In genomic region chr1:11538886-11539285, GRCh38 we compare ENCODE assay signal across 26 cellular contexts. TPM values are rescaled to one million over a fixed set of nuclear protein-coding genes. Genes with fewer than 3 reads are reported as not detected.
A peak's percentile ranks its signal among the peaks of the same experiment; 100 is the strongest.
DNase-seq lines count a peak whose midpoint lies in the region; TF ChIP-seq lines count a peak whose summit lies in the region.
"Had no signal": no experiment of that assay in that cellular context is flagged by ENCODE, and none has a peak within 500 bp of the region (broad histone marks: within the 10 kb centered on the region; RNA-seq: fewer than 3 reads in every experiment).

No MANE protein-coding gene starts in this region.

- no peaks in the 10 kb centered on the region; the same call in 1 of the 2 replicates for H3K4me1 ChIP-seq in H9 (ENCODE audit: insufficient read depth, low read length)
- no peaks in the 10 kb centered on the region for H3K4me1 ChIP-seq in endodermal cell (ENCODE audit: control insufficient read depth, insufficient read depth, low read length)
- no peaks in the 10 kb centered on the region for H3K4me1 ChIP-seq in osteoblast (ENCODE audit: insufficient read depth, low read length)
- H3K4me1 ChIP-seq: BE2C, BLaER1 had no signal

- no peak overlapping the region for H2BK20ac ChIP-seq in H9 (ENCODE audit: low read depth, low read length, poor library complexity, severe bottlenecking)

- peaks cover 16% of the 10 kb centered on the region in 2 experiments for H3K4me1 Mint-ChIP-seq in H9
- peaks cover 5% of the 10 kb centered on the region for H3K4me1 Mint-ChIP-seq in endodermal cell
- no peaks in the 10 kb centered on the region for H3K4me1 Mint-ChIP-seq in activated naive CD8-positive, alpha-beta T cell treated with anti-CD3 and anti-CD28 coated beads for 36 hours
- H3K4me1 Mint-ChIP-seq: CD14-positive monocyte; CD4-positive, alpha-beta memory T cell; CD4-positive, CD25-positive, alpha-beta regulatory T cell; CD8-positive, alpha-beta memory T cell had no signal

- no peak for TF ChIP-seq CTCF in H9 (conservative IDR thresholded peaks at IDR 0.05)
- TF ChIP-seq CTCF in endodermal cell (conservative IDR thresholded peaks at IDR 0.05), result no peak
- no peak for TF ChIP-seq CTCF in osteoblast (IDR thresholded peaks at IDR 0.05; ENCODE audit: extremely low read depth, low read depth, low read length)

- H3K36me3 ChIP-seq in endodermal cell (ENCODE audit: control insufficient read depth, insufficient read depth, low read length) (no peaks in the 10 kb centered on the region), osteoblast (ENCODE audit: insufficient read depth, low read length) (no peaks in the 10 kb centered on the region)
- H3K36me3 ChIP-seq: BE2C, BLaER1 had no signal

- H3K27ac ChIP-seq in H9 (ENCODE audit: insufficient read length, low read depth, low read length), result no peak overlapping the region
- peak overlapping the region; percentile 49 for H3K27ac ChIP-seq in endodermal cell (ENCODE audit: low read depth, low read length)
- H3K27ac ChIP-seq in osteoblast (ENCODE audit: low read depth, low read length), result no peak overlapping the region
- H3K27ac ChIP-seq: BLaER1 had no signal

- no peak overlapping the region for H3K23ac ChIP-seq in H9 (ENCODE audit: insufficient read length, low read depth, low read length)

- H4K20me1 ChIP-seq in H9 (ENCODE audit: control insufficient read depth, insufficient read depth, insufficient read length) (no peaks in the 10 kb centered on the region), osteoblast (ENCODE audit: insufficient read depth, low read length) (no peaks in the 10 kb centered on the region)

- H3K4ac ChIP-seq in H9 (ENCODE audit: low read depth, low read length), result no peak overlapping the region

- H2AK5ac ChIP-seq in H9 (ENCODE audit: insufficient read length, low read length), result no peak overlapping the region

- H3K27me3 Mint-ChIP-seq in H9 (ENCODE audit: low read depth) (peaks cover 11% of the 10 kb centered on the region), endodermal cell (ENCODE audit: insufficient read depth) (peaks cover 6% of the 10 kb centered on the region)
- H3K27me3 Mint-ChIP-seq in activated naive CD8-positive, alpha-beta T cell treated with anti-CD3 and anti-CD28 coated beads for 36 hours, result no peaks in the 10 kb centered on the region
- H3K27me3 Mint-ChIP-seq: CD4-positive, CD25-positive, alpha-beta regulatory T cell had no signal

- H3K27ac Mint-ChIP-seq in H9 (peak overlapping the region in 1 of 3 experiments; percentile 72; a peak in 1 of 7 replicates), endodermal cell (no peak overlapping the region)
- H3K27ac Mint-ChIP-seq in activated naive CD8-positive, alpha-beta T cell treated with anti-CD3 and anti-CD28 coated beads for 36 hours, result no peak overlapping the region
- H3K27ac Mint-ChIP-seq: CD14-positive monocyte; CD4-positive, alpha-beta memory T cell; CD4-positive, CD25-positive, alpha-beta regulatory T cell; CD8-positive, alpha-beta memory T cell had no signal

- no CpG with 5 or more reads among the region's 9 CpGs for WGBS in H9 (ENCODE audit: extremely low coverage, insufficient read length, low lambda C conversion rate)
- WGBS in endodermal cell (ENCODE audit: insufficient coverage in 1 of 2, insufficient read length in 1 of 2), 2 experiments, result 83 to 93% methylated on average over 1 to 9 of the region's 9 CpGs

- H3K79me2 ChIP-seq in H9 (ENCODE audit: insufficient read depth, low read length) (no peaks in the 10 kb centered on the region), osteoblast (ENCODE audit: insufficient read depth, low read length) (no peaks in the 10 kb centered on the region)

- H2AFZ ChIP-seq in H9 (ENCODE audit: low read length) (no peak overlapping the region), osteoblast (ENCODE audit: low read length) (no peak overlapping the region)

- H3K27me3 ChIP-seq in H9 (ENCODE audit: insufficient read depth, low read length) (no peaks in the 10 kb centered on the region), endodermal cell (ENCODE audit: control insufficient read depth, insufficient read depth, low read length, poor library complexity, severe bottlenecking) (no peaks in the 10 kb centered on the region), osteoblast (ENCODE audit: insufficient read depth, low read length) (no peaks in the 10 kb centered on the region)
- H3K27me3 ChIP-seq: BE2C, BLaER1 had no signal

- H3K4me2 ChIP-seq in H9 (ENCODE audit: insufficient read depth, insufficient read length, low read length) (no peak overlapping the region), osteoblast (ENCODE audit: insufficient read depth, low read length) (no peak overlapping the region)
- H3K4me2 ChIP-seq: BLaER1 had no signal

- H3K14ac ChIP-seq in H9 (ENCODE audit: insufficient read depth, low read length), result peak overlapping the region; percentile 12; the same call in 1 of the 2 replicates

- no peak overlapping the region for H4K8ac ChIP-seq in H9 (replicated peaks; ENCODE audit: insufficient read length, low read depth, low read length)

- H3K9me3 Mint-ChIP-seq in H9 (no peaks in the 10 kb centered on the region), endodermal cell (no peaks in the 10 kb centered on the region)
- no peaks in the 10 kb centered on the region for H3K9me3 Mint-ChIP-seq in activated naive CD8-positive, alpha-beta T cell treated with anti-CD3 and anti-CD28 coated beads for 36 hours
- H3K9me3 Mint-ChIP-seq: CD14-positive monocyte; CD4-positive, alpha-beta memory T cell; CD4-positive, CD25-positive, alpha-beta regulatory T cell; CD8-positive, alpha-beta memory T cell had no signal

- H3K9ac ChIP-seq in H9 (ENCODE audit: extremely low read depth, insufficient read length, low read length), result no peak overlapping the region
- H3K9ac ChIP-seq in endodermal cell (ENCODE audit: extremely low read depth, low read length, poor library complexity, severe bottlenecking), result no peak overlapping the region
- H3K9ac ChIP-seq: BLaER1 had no signal

- H3K36me3 Mint-ChIP-seq in H9 (ENCODE audit: insufficient read depth in 1 of 3, low read depth in 3 of 3) (no peaks in the 10 kb centered on the region; a peak in 1 of 7 replicates), endodermal cell (ENCODE audit: low read depth) (no peaks in the 10 kb centered on the region)
- no peaks in the 10 kb centered on the region for H3K36me3 Mint-ChIP-seq in activated naive CD8-positive, alpha-beta T cell treated with anti-CD3 and anti-CD28 coated beads for 36 hours
- H3K36me3 Mint-ChIP-seq: CD14-positive monocyte; CD4-positive, alpha-beta memory T cell; CD4-positive, CD25-positive, alpha-beta regulatory T cell; CD8-positive, alpha-beta memory T cell had no signal

- H3K9me3 ChIP-seq in H9 (ENCODE audit: control insufficient read depth, low read depth, low read length) (no peaks in the 10 kb centered on the region), endodermal cell (ENCODE audit: control insufficient read depth, low read length) (no peaks in the 10 kb centered on the region), osteoblast (ENCODE audit: low read depth, low read length) (no peaks in the 10 kb centered on the region)
- H3K9me3 ChIP-seq: BE2C, BLaER1 had no signal

- H2BK120ac ChIP-seq in H9 (ENCODE audit: low read depth, low read length, poor library complexity, severe bottlenecking), result no peak overlapping the region

- H2BK15ac ChIP-seq in H9 (ENCODE audit: low read depth, low read length), result no peak overlapping the region

- no peak overlapping the region for H4K5ac ChIP-seq in H9 (ENCODE audit: insufficient read length, low read depth, low read length)

- H3K56ac ChIP-seq in H9 (ENCODE audit: insufficient read length, low read depth, low read length), result no peak overlapping the region

- no peak overlapping the region for H2BK12ac ChIP-seq in H9 (ENCODE audit: insufficient read length, low read depth, low read length)

- no peaks in the 10 kb centered on the region for H3K23me2 ChIP-seq in H9 (ENCODE audit: insufficient read length, low read depth, low read length, poor library complexity, severe bottlenecking)

- no peak overlapping the region for H2BK5ac ChIP-seq in H9 (ENCODE audit: insufficient read length, low read length)

- H4K91ac ChIP-seq in H9 (ENCODE audit: insufficient read length, low read depth, low read length), result no peak overlapping the region

- no peak overlapping the region for H3K18ac ChIP-seq in H9 (ENCODE audit: insufficient read length, low read depth, low read length)

- no peak overlapping the region for H3T11ph ChIP-seq in H9 (ENCODE audit: low read length)

- H3K4me3 ChIP-seq in endodermal cell (ENCODE audit: low read length) (no peak overlapping the region), osteoblast (ENCODE audit: insufficient read depth, low read length) (no peak overlapping the region)
- H3K4me3 ChIP-seq: BLaER1, GM12878 had no signal

- DNase-seq in H9, result no peak
- no peak for DNase-seq in endodermal cell
- peak; percentile 80 for DNase-seq in osteoblast (ENCODE audit: insufficient read length, low spot score, missing footprints)
- DNase-seq in medulla oblongata (ENCODE audit: extremely low spot score), result no peak
- no peak for DNase-seq in NCI-H1092 (lab: John Stamatoyannopoulos, UW)
- no peak for DNase-seq in NCI-H2107 treated with DMSO at 0.1 percent for 48 hours (lab: John Stamatoyannopoulos, UW; ENCODE audit: unreplicated experiment)
- no peak for DNase-seq in activated naive CD8-positive, alpha-beta T cell treated with anti-CD3 and anti-CD28 coated beads for 36 hours
- DNase-seq: 8988T; ACHN; BE2C; C1 segment of cervical spinal cord; CD4-positive, alpha-beta memory T cell; CD4-positive, CD25-positive, alpha-beta regulatory T cell; CD8-positive, alpha-beta memory T cell; COR-L47; DMS 273 treated with DMSO at 0.1 percent for 48 hours; DMS153; DMS53; DMS79; DND-41; EL; GDM1 had no signal

- H3K4me3 Mint-ChIP-seq in H9, result no peak overlapping the region
- H3K4me3 Mint-ChIP-seq in endodermal cell, result no peak overlapping the region
- H3K4me3 Mint-ChIP-seq in activated naive CD8-positive, alpha-beta T cell treated with anti-CD3 and anti-CD28 coated beads for 36 hours, result no peak overlapping the region
- H3K4me3 Mint-ChIP-seq: CD14-positive monocyte; CD4-positive, alpha-beta memory T cell; CD4-positive, CD25-positive, alpha-beta regulatory T cell; CD8-positive, alpha-beta memory T cell had no signal

- H3K79me1 ChIP-seq in H9 (ENCODE audit: insufficient read depth, low read depth, low read length, poor library complexity, severe bottlenecking), result no peaks in the 10 kb centered on the region

RNA-seq across cellular contexts. Expression of gene DISP3, which starts 59.9 kb away (rescaled TPM):
- total RNA-seq in H9 (2021) (3.5 and 3.6 TPM in 2 replicates), endodermal cell (10 to 100 TPM in 1 of 2 donors, 1 to 10 TPM in 1; 9.6 to 11.6 TPM), osteoblast (under 0.01 TPM in 2 replicates)
- 31.3 TPM for polyA plus RNA-seq in endodermal cell (2013, experiment 1 of 2)
- 26.0 TPM for polyA plus RNA-seq in endodermal cell (2013, experiment 2 of 2)
- total RNA-seq in activated naive CD8-positive, alpha-beta T cell treated with anti-CD3 and anti-CD28 coated beads for 36 hours, result under 1 TPM; 0.20 to 0.58 TPM
- total RNA-seq: G401 had no signal
- polyA plus RNA-seq: CD14-positive monocyte had no signal
